Comparison of ENCODE assay signal across 8 cellular contexts in the genomic region with DNA sequence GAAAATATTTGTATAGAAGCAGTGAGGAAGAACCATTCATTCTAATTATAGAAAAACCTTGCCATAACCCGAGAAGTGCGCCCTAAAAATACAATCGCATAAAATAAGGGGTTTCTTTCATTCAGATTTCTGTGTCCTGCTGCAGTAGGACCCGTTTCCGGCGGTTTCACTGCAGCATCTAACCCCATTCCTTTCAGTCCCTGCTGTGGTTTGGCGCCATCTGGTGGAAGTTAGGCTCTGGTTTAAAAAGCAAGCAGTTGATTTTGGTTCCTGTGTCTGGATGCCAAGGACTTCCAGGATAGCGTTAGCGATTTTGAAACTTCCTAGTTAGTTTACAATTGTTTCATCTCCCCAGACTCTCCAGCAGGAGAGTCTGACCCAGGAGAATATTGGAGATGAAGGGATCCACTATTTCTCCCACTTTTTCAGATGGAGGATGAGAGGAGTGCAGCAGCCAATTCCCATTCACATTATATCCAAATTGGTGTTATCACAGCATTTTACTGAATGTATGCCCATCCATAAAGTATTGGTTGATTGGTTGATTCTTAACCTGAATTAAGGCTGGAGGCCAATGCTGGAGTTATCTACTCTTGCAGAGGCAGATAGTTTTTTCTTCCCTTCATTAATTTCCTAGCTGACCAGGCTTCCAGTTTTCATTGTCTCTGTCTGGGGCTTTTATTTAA.
DNase-seq lines count a peak whose midpoint lies in the region; ATAC-seq and TF ChIP-seq lines count a peak whose summit lies in the region.

No MANE protein-coding gene starts in this region.

- TF ChIP-seq CTCF in LNCAP (IDR thresholded peaks at IDR 0.05) (peak; percentile 84), omental fat pad (IDR thresholded peaks at IDR 0.05) (peak in 1 of 3 donors; percentile 58), tibial artery (IDR thresholded peaks at IDR 0.05) (peak; percentile 76 to 91)

- no peaks in the 10 kb centered on the region for H3K36me3 ChIP-seq in tibial artery

- no peak overlapping the region for H3K27ac ChIP-seq in tibial artery

- intact Hi-C loops in activated T-helper 2 cell treated with anti-CD3 and anti-CD28 coated beads, Interferon-gamma antibody, Interleukin-2, Interleukin-4, amounts not matched to agents 10 μg/mL and 5 μg/mL and 100 μg/mL, durations not matched to agents 14 hours and 24 hours and 36 hours (cut with micrococcal nuclease) = loop anchor here (2.0 to 10.0 kb wide), 3 partner anchors 338 to 1090 kb away; no protein-coding TSS in a partner anchor
- intact Hi-C loops in tibial artery (cut with DNase I; ENCODE audit: low total_unique reads) = loop anchor here (2.0 to 10.0 kb wide), 3 partner anchors 338 to 1078 kb away; no protein-coding TSS in a partner anchor

- no peaks in the 10 kb centered on the region for H3K27me3 Mint-ChIP-seq in activated T-helper 2 cell treated with anti-CD3 and anti-CD28 coated beads, Interferon-gamma antibody, Interleukin-2, Interleukin-4, amounts not matched to agents 10 μg/mL and 5 μg/mL and 100 μg/mL, durations not matched to agents 14 hours and 24 hours and 36 hours (ENCODE audit: low read depth)

- DNase-seq in ELF-1 (ENCODE audit: low read depth, low spot score) (peak; percentile 86), GOT3 (lab: John Stamatoyannopoulos, UW) (peak; percentile 7), RPMI7951 (ENCODE audit: low read depth) (peak; percentile 72), foreskin melanocyte (peak; percentile 76), omental fat pad (ENCODE audit: low spot score) (peak; percentile 94), tibial artery (peak; percentile 88 to 92)
- peak; percentile 32 for DNase-seq in activated T-helper 2 cell treated with anti-CD3 and anti-CD28 coated beads, Interferon-gamma antibody, Interleukin-2, Interleukin-4, amounts not matched to agents 10 μg/mL and 5 μg/mL and 100 μg/mL, durations not matched to agents 14 hours and 24 hours and 36 hours (ENCODE audit: low spot score)

- no peak overlapping the region for H3K4me3 Mint-ChIP-seq in activated T-helper 2 cell treated with anti-CD3 and anti-CD28 coated beads, Interferon-gamma antibody, Interleukin-2, Interleukin-4, amounts not matched to agents 10 μg/mL and 5 μg/mL and 100 μg/mL, durations not matched to agents 14 hours and 24 hours and 36 hours (ENCODE audit: low read depth)

- peak; percentile 94 for ATAC-seq in omental fat pad (ENCODE audit: low FRiP score)

- no peaks in the 10 kb centered on the region for H3K27me3 ChIP-seq in tibial artery

- no peak overlapping the region for H3K27ac Mint-ChIP-seq in activated T-helper 2 cell treated with anti-CD3 and anti-CD28 coated beads, Interferon-gamma antibody, Interleukin-2, Interleukin-4, amounts not matched to agents 10 μg/mL and 5 μg/mL and 100 μg/mL, durations not matched to agents 14 hours and 24 hours and 36 hours

- no peaks in the 10 kb centered on the region for H3K9me3 ChIP-seq in tibial artery

- H3K4me3 ChIP-seq in tibial artery = no peak overlapping the region

- no peaks in the 10 kb centered on the region for H3K36me3 Mint-ChIP-seq in activated T-helper 2 cell treated with anti-CD3 and anti-CD28 coated beads, Interferon-gamma antibody, Interleukin-2, Interleukin-4, amounts not matched to agents 10 μg/mL and 5 μg/mL and 100 μg/mL, durations not matched to agents 14 hours and 24 hours and 36 hours (ENCODE audit: low read depth)

- H3K9me3 Mint-ChIP-seq in activated T-helper 2 cell treated with anti-CD3 and anti-CD28 coated beads, Interferon-gamma antibody, Interleukin-2, Interleukin-4, amounts not matched to agents 10 μg/mL and 5 μg/mL and 100 μg/mL, durations not matched to agents 14 hours and 24 hours and 36 hours = no peaks in the 10 kb centered on the region

- H3K4me1 ChIP-seq in tibial artery = peaks cover 0 to 6% (median 2%) of the 10 kb centered on the region in 4 donors

- no peaks in the 10 kb centered on the region for H3K4me1 Mint-ChIP-seq in activated T-helper 2 cell treated with anti-CD3 and anti-CD28 coated beads, Interferon-gamma antibody, Interleukin-2, Interleukin-4, amounts not matched to agents 10 μg/mL and 5 μg/mL and 100 μg/mL, durations not matched to agents 14 hours and 24 hours and 36 hours (ENCODE audit: low read depth)

Comparison
In these comparisons a context has a peak if more than half of its experiments do, and no peak if none do; other contexts are left out.
1. DNase-seq: peak in every context shown above with its lines; median percentile 94 in omental fat pad; 90 in tibial artery; 86 in ELF-1; 76 in foreskin melanocyte; 72 in RPMI7951; 32 in activated T-helper 2 cell treated with anti-CD3 and anti-CD28 coated beads, Interferon-gamma antibody, Interleukin-2, Interleukin-4, amounts not matched to agents 10 μg/mL and 5 μg/mL and 100 μg/mL, durations not matched to agents 14 hours and 24 hours and 36 hours; 7 in GOT3.